ENCODE assay signal across 23 cellular contexts in genomic region chr14:94014375-94014774, GRCh38. TPM values are rescaled to one million over a fixed set of nuclear protein-coding genes. Genes with fewer than 3 reads are reported as not detected.
A peak's percentile ranks its signal among the peaks of the same experiment; 100 is the strongest.
DNase-seq lines count a peak whose midpoint lies in the region; FAIRE-seq and TF ChIP-seq lines count a peak whose summit lies in the region.
"Had no signal": no experiment of that assay in that cellular context is flagged by ENCODE, and none has a peak within 500 bp of the region (broad histone marks: within the 10 kb centered on the region; RNA-seq: fewer than 3 reads in every experiment).

No MANE protein-coding gene starts in this region.

- H3K4me3 ChIP-seq in HEK293 (ENCODE audit: low read depth, low read length) (no peak overlapping the region), small intestine (ENCODE audit: low read depth in 1 of 2, low read length in 2 of 2) (no peak overlapping the region)
- H3K4me3 ChIP-seq: GM23338 had no signal

- no peaks in the 10 kb centered on the region for H3K27me3 ChIP-seq in small intestine (ENCODE audit: control insufficient read depth in 2 of 2, insufficient read depth in 2 of 2, low read length in 2 of 2)
- H3K27me3 ChIP-seq: BE2C had no signal

- no peak overlapping the region for H3K27ac ChIP-seq in HEK293 (ENCODE audit: extremely low read depth, low read depth, low read length)
- no peak overlapping the region for H3K27ac ChIP-seq in small intestine (ENCODE audit: low read depth in 1 of 2, low read length in 1 of 2)

- CTCF ChIA-PET in HEK293 (lab: Yijun Ruan, JAX), result interaction anchor here (1.1 to 1.9 kb wide), 3 partner anchors 13 to 75 kb away, joined by 6 to 7 read pairs (median 6); no protein-coding TSS in a partner anchor

- H3K36me3 ChIP-seq in HEK293 (ENCODE audit: control insufficient read depth in 2 of 2, insufficient read depth in 1 of 2, low read length in 2 of 2) (no peaks in the 10 kb centered on the region), small intestine (ENCODE audit: control insufficient read depth in 2 of 2, insufficient read depth in 2 of 2, low read length in 2 of 2) (no peaks in the 10 kb centered on the region)
- H3K36me3 ChIP-seq: BE2C had no signal

- POLR2A ChIA-PET in HEK293 (lab: Yijun Ruan, JAX), result no interaction called here

- DNase-seq in ELF-1 (ENCODE audit: low read depth, low spot score) (peak; percentile 74), RPMI8226 (peak; percentile 20), mucosa of gallbladder (ENCODE audit: low spot score) (peak; percentile 38), small intestine (no peak), SW 1271 (lab: John Stamatoyannopoulos, UW) (no peak), COR-L47 (lab: John Stamatoyannopoulos, UW) (no peak), SKM-1 treated with dmso at 0.1 percent for 144 hours (lab: John Stamatoyannopoulos, UW; ENCODE audit: unreplicated experiment) (no peak)
- DNase-seq: ACHN; BE2C; C1 segment of cervical spinal cord; Caco-2; CD4-positive, CD25-positive, alpha-beta regulatory T cell; CD8-positive, alpha-beta memory T cell; GDM1; H7 had no signal

- H3K4me1 ChIP-seq in HEK293 (ENCODE audit: control insufficient read depth, insufficient read depth, low read length) (peaks cover 3% of the 10 kb centered on the region; the same call in 1 of the 2 replicates), small intestine (ENCODE audit: control insufficient read depth in 2 of 2, insufficient read depth in 1 of 2, low read depth in 1 of 2, low read length in 1 of 2) (no peaks in the 10 kb centered on the region)
- H3K4me1 ChIP-seq: BE2C, Caco-2 had no signal

- H3K9me3 ChIP-seq in HEK293 (ENCODE audit: control insufficient read depth, insufficient read depth, low read depth, low read length), result no peaks in the 10 kb centered on the region
- H3K9me3 ChIP-seq in small intestine (ENCODE audit: control insufficient read depth, low read depth), result no peaks in the 10 kb centered on the region
- H3K9me3 ChIP-seq: BE2C, Caco-2 had no signal

- no peak for TF ChIP-seq CTCF in HEK293 (tag by site-specific recombination; IDR thresholded peaks at IDR 0.05)

- no peak for FAIRE-seq in small intestine (lab: Jason Lieb, UNC)
- FAIRE-seq: A204.1, D721Med, GM12892, GM18507, HepG2 had no signal

- 62 to 70% (median 68%) methylated on average over 6 of the region's 6 CpGs for WGBS in small intestine, 3 donors

TF ChIP-seq in HEK293, 187 proteins besides CTCF, POLR2A, EP300 and RAD21:
- no peak for TF ChIP-seq ZNF354C (tag by site-specific recombination; IDR thresholded peaks at IDR 0.05; ENCODE audit: borderline replicate concordance, low read depth)
- 0 out of 2 replicates have a peak, but pooled peaks have one; percentile 27 for TF ChIP-seq SP7 (tag by site-specific recombination; IDR thresholded peaks at IDR 0.05)
- no peak for TF ChIP-seq ZXDB (tag by site-specific recombination; IDR thresholded peaks at IDR 0.05)

RNA-seq across cellular contexts. Expression of gene OTUB2, which starts 11.8 kb away (rescaled TPM):
- total RNA-seq in mucosa of gallbladder, result 2.1 TPM
- 1 to 10 TPM in 1 of 3 donors, under 1 TPM in 2; 0.22 to 1.4 (median 0.54) TPM for polyA plus RNA-seq in small intestine

RNA-seq across cellular contexts. Expression of gene CCDC197, which starts 17.3 kb away (rescaled TPM):
- total RNA-seq in mucosa of gallbladder, result not detected
- polyA plus RNA-seq in small intestine, result not detected
- total RNA-seq: Caco-2; CD4-positive, CD25-positive, alpha-beta regulatory T cell; CD8-positive, alpha-beta memory T cell; GM23338; H7 had no signal
- polyA plus RNA-seq: CD4-positive, CD25-positive, alpha-beta regulatory T cell; CD8-positive, alpha-beta memory T cell; GM23338; IgD-negative memory B cell had no signal

RNA-seq across cellular contexts. Expression of gene ASB2, which starts 38.0 kb away (rescaled TPM):
- total RNA-seq in mucosa of gallbladder, result 28.0 TPM
- polyA plus RNA-seq in small intestine, result 1 to 10 TPM; 1.3 to 5.6 (median 4.6) TPM
- total RNA-seq: Caco-2 had no signal

Comparison
In these comparisons a context has a peak if more than half of its experiments do, and no peak if none do; other contexts are left out.
1. DNase-seq: peak in ELF-1 (single experiment), RPMI8226 (single experiment) and mucosa of gallbladder (single experiment); none in small intestine (single experiment), SW 1271 (0 of 2), COR-L47 (single experiment) and SKM-1 treated with dmso at 0.1 percent for 144 hours (single experiment).